8 cellular contexts compared by ENCODE assay signal in the genomic region with DNA sequence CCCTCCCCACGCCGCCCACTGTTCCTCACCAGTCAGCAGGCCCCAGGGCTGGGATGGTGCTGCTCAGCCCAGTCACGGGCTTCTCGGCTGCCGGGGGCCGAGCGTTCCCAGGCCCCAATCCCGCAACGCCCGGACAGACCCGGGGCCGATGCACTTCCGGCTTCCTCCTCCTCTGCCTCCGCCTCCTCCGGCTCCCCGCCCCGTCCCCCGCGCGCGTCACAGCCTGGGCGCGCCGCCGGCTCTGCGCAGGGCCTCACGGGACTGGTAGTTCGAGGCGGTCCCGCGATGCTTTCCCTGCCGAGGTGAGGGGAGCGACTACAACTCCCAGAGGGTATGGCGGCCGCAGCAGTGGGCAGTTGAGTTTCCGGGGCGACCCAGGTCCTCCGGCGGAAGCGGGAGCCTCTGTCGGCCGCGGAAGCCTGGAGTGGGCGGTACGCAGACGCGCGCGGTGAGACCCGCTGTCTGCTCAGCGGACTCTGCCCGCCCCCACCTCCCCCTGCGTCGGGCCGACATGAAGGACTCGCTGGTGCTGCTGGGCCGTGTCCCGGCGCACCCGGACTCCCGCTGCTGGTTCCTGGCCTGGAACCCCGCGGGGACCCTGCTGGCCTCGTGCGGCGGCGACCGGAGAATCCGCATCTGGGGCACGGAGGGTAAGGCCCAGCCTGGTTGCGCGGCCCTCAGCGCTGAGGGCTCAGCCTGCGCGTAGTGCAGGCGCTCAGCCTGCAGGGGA. TPM values are rescaled to one million over a fixed set of nuclear protein-coding genes. Genes with fewer than 3 reads are reported as not detected.
DNase-seq lines count a peak whose midpoint lies in the region; ATAC-seq lines count a peak whose summit lies in the region.

CIAO1 (plus strand) TSS at position 386 of the 730 bp plus-strand sequence; CDS start at position 512, 126 bp downstream.
A gene with protein sequence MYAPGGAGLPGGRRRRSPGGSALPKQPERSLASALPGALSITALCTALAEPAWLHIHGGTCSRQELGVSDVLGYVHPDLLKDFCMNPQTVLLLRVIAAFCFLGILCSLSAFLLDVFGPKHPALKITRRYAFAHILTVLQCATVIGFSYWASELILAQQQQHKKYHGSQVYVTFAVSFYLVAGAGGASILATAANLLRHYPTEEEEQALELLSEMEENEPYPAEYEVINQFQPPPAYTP (minus strand): TSS at position 158 of the 730 bp plus-strand sequence. CDS start 616 bp downstream, outside the sequence.

- peak within 1 kb of the TSS; percentile 87 for H3K27ac Mint-ChIP-seq in activated CD8-positive, alpha-beta memory T cell treated with anti-CD3 and anti-CD28 coated beads, Interleukin-2, amount 10 ng/mL, durations not matched to agents 7 days and 5 days

- CTCF ChIA-PET in activated CD8-positive, alpha-beta memory T cell treated with anti-CD3 and anti-CD28 coated beads, Interleukin-2, amount 10 ng/mL, durations not matched to agents 7 days and 5 days (lab: Charles Lee): interaction anchor here (0.9 to 2.7 kb wide), 6 partner anchors 23 to 273 kb away, joined by 3 to 19 read pairs (median 4); partner anchors contain the start of gene ASTL

- peaks cover 39% of the 10 kb centered on the region for H3K4me1 Mint-ChIP-seq in activated CD8-positive, alpha-beta memory T cell treated with anti-CD3 and anti-CD28 coated beads, Interleukin-2, amount 10 ng/mL, durations not matched to agents 7 days and 5 days

- H3K9me3 Mint-ChIP-seq in activated CD8-positive, alpha-beta memory T cell treated with anti-CD3 and anti-CD28 coated beads, Interleukin-2, amount 10 ng/mL, durations not matched to agents 7 days and 5 days (ENCODE audit: low read depth): no peaks in the 10 kb centered on the region

- H3K4me3 ChIP-seq in NT2/D1 (ENCODE audit: insufficient read length, low read depth) (peak within 1 kb of the TSS; percentile 94), endocrine pancreas (ENCODE audit: control insufficient read depth, insufficient read depth, low read length) (peak within 1 kb of the TSS; percentile 57)

- in situ Hi-C loops in Caki2 (cut with HindIII; ENCODE audit: low pct_unique_long_range_greater_than_20kb, low sequenced_read_pairs): no loop called here

- peaks cover 55% of the 10 kb centered on the region for H3K36me3 ChIP-seq in NT2/D1 (ENCODE audit: insufficient read depth, insufficient read length, low read length)
- H3K36me3 ChIP-seq in endocrine pancreas (ENCODE audit: control insufficient read depth, insufficient read depth, low read length): peaks cover 5% of the 10 kb centered on the region

- H3K27me3 ChIP-seq in NT2/D1 (ENCODE audit: insufficient read depth, insufficient read length) (no peaks in the 10 kb centered on the region), endocrine pancreas (ENCODE audit: control insufficient read depth, insufficient read depth, low read length) (no peaks in the 10 kb centered on the region)

- peak; percentile 92 for ATAC-seq in GM21381 (IDR thresholded peaks at IDR 0.05; ENCODE audit: unreplicated experiment)
- ATAC-seq in activated CD8-positive, alpha-beta memory T cell treated with anti-CD3 and anti-CD28 coated beads, Interleukin-2, amount 10 ng/mL, durations not matched to agents 7 days and 5 days: peak; percentile 92

- H3K4me1 ChIP-seq in NT2/D1 (ENCODE audit: insufficient read depth, insufficient read length) (peaks cover 13% of the 10 kb centered on the region), endocrine pancreas (ENCODE audit: control insufficient read depth, insufficient read depth, low read length) (peaks cover 8% of the 10 kb centered on the region)

- DNase-seq in Caki2 (ENCODE audit: low read depth) (peak; percentile 99), HUDEP-2 (lab: John Stamatoyannopoulos, UW; ENCODE audit: unreplicated experiment in 76 of 76) (peak in 75 of 76 experiments; percentile 32 to 98 (median 96)), NT2/D1 (ENCODE audit: low read depth, low spot score) (peak; percentile 96), mesenteric fat pad (ENCODE audit: low spot score) (peak; percentile 100)
- peak; percentile 100 for DNase-seq in activated CD8-positive, alpha-beta memory T cell treated with anti-CD3 and anti-CD28 coated beads, Interleukin-2, amount 10 ng/mL, durations not matched to agents 7 days and 5 days
- DNase-seq in stimulated activated CD8-positive, alpha-beta memory T cell treated with anti-CD3 and anti-CD28 coated beads, Interleukin-15, amount 100 ng/mL, for 24 hours (ENCODE audit: low read depth): peak; percentile 90

- H3K4me3 Mint-ChIP-seq in activated CD8-positive, alpha-beta memory T cell treated with anti-CD3 and anti-CD28 coated beads, Interleukin-2, amount 10 ng/mL, durations not matched to agents 7 days and 5 days: peak within 1 kb of the TSS; percentile 96

- H3K9ac ChIP-seq in NT2/D1 (ENCODE audit: insufficient read length, low read depth) (peak within 1 kb of the TSS; percentile 90), endocrine pancreas (ENCODE audit: control insufficient read depth, insufficient read depth, low read length) (peak within 1 kb of the TSS; percentile 88)

- H3K9me3 ChIP-seq in NT2/D1 (ENCODE audit: insufficient read depth, low read length): no peaks in the 10 kb centered on the region
- no peaks in the 10 kb centered on the region for H3K9me3 ChIP-seq in endocrine pancreas (ENCODE audit: control insufficient read depth, low read length)

- no peaks in the 10 kb centered on the region for H3K27me3 Mint-ChIP-seq in activated CD8-positive, alpha-beta memory T cell treated with anti-CD3 and anti-CD28 coated beads, Interleukin-2, amount 10 ng/mL, durations not matched to agents 7 days and 5 days

- H3K36me3 Mint-ChIP-seq in activated CD8-positive, alpha-beta memory T cell treated with anti-CD3 and anti-CD28 coated beads, Interleukin-2, amount 10 ng/mL, durations not matched to agents 7 days and 5 days: peaks cover 28% of the 10 kb centered on the region

RNA-seq across cellular contexts. Expression of gene CIAO1, which starts in this region (rescaled TPM):
- 119 and 148 TPM in 2 replicates for total RNA-seq in Caki2 (2014; rRNA removed; shearing (Covaris generic); ENCODE audit: low replicate concordance)
- 10 to 100 TPM; 67.0 to 76.8 TPM for total RNA-seq in activated CD8-positive, alpha-beta memory T cell treated with anti-CD3 and anti-CD28 coated beads, Interleukin-2, amount 10 ng/mL, durations not matched to agents 7 days and 5 days
- 71.0 TPM for total RNA-seq in mesenteric fat pad

RNA-seq across cellular contexts. Expression of the second gene that starts in this region (rescaled TPM):
- 17.4 and 29.8 TPM in 2 replicates for total RNA-seq in Caki2 (2014; rRNA removed; shearing (Covaris generic); ENCODE audit: low replicate concordance)
- 10 to 100 TPM; 32.7 to 36.9 TPM for total RNA-seq in activated CD8-positive, alpha-beta memory T cell treated with anti-CD3 and anti-CD28 coated beads, Interleukin-2, amount 10 ng/mL, durations not matched to agents 7 days and 5 days
- 58.7 TPM for total RNA-seq in mesenteric fat pad

Comparison
In these comparisons a context has a peak if more than half of its experiments do, and no peak if none do; other contexts are left out.
1. Peak in every context shown above with its lines: DNase-seq, ATAC-seq and H3K4me3 ChIP-seq.